ENCODE assay signal across 14 cellular contexts in genomic region chr5:166624573-166624972, GRCh38.
DNase-seq lines count a peak whose midpoint lies in the region; FAIRE-seq and TF ChIP-seq lines count a peak whose summit lies in the region.
"Had no signal": no experiment of that assay in that cellular context is flagged by ENCODE, and none has a peak within 500 bp of the region (broad histone marks: within the 10 kb centered on the region; RNA-seq: fewer than 3 reads in every experiment).

No MANE protein-coding gene starts in this region.

- H3K4me3 ChIP-seq in astrocyte (ENCODE audit: insufficient read depth, low read depth, low read length): no peak overlapping the region
- no peak overlapping the region for H3K4me3 ChIP-seq in neural progenitor cell
- no peak overlapping the region for H3K4me3 ChIP-seq in OCI-LY7 (ENCODE audit: low read depth, low read length, poor library complexity, severe bottlenecking)
- H3K4me3 ChIP-seq: K562 had no signal

- no TSS peak for BruUV-seq in OCI-LY7 (replicated peaks; lab: Mats Ljungman, UMichigan)

- H4K5ac ChIP-seq in H9 (ENCODE audit: insufficient read length, low read depth, low read length): no peak overlapping the region

- CTCF ChIA-PET in OCI-LY7 (lab: Charles Lee; ENCODE audit: unreplicated experiment): no interaction called here

- no peak overlapping the region for H2AK5ac ChIP-seq in H9 (ENCODE audit: insufficient read length, low read length)

- no peak overlapping the region for H2BK120ac ChIP-seq in H9 (ENCODE audit: low read depth, low read length, poor library complexity, severe bottlenecking)

- no peak overlapping the region for H3K18ac ChIP-seq in H9 (ENCODE audit: insufficient read length, low read depth, low read length)

- peak overlapping the region; percentile 12 for H3K4me2 ChIP-seq in H9 (ENCODE audit: insufficient read depth, insufficient read length, low read length)
- H3K4me2 ChIP-seq in astrocyte (ENCODE audit: low read length): no peak overlapping the region
- H3K4me2 ChIP-seq in neural progenitor cell: peak overlapping the region; percentile 14
- no peak overlapping the region for H3K4me2 ChIP-seq in OCI-LY7 (ENCODE audit: low read length)

- no peak overlapping the region for H2BK12ac ChIP-seq in H9 (ENCODE audit: insufficient read length, low read depth, low read length)

- POLR2A ChIA-PET in OCI-LY7 (lab: Charles Lee): no interaction called here

- DNase-seq in H9 (no peak), astrocyte (ENCODE audit: low read depth) (peak; percentile 2), iPS DF 19.7 (ENCODE audit: low read depth, low spot score) (peak; percentile 15), neural progenitor cell (ENCODE audit: low spot score) (peak; percentile 40), EL (no peak), OCI-LY7 (ENCODE audit: low spot score) (no peak), NCI-H1694 treated with DMSO at 0.1 percent for 48 hours (lab: John Stamatoyannopoulos, UW) (no peak), posterior cingulate gyrus (no peak)
- DNase-seq: C1 segment of cervical spinal cord, DMS 273 treated with DMSO at 0.1 percent for 48 hours, NCI-H1436 treated with DMSO at 0.1 percent for 48 hours, NCI-H748 treated with DMSO at 0.1 percent for 48 hours, Right ventricle myocardium superior had no signal

- H4K91ac ChIP-seq in H9 (ENCODE audit: insufficient read length, low read depth, low read length): no peak overlapping the region

- H3K56ac ChIP-seq in H9 (ENCODE audit: insufficient read length, low read depth, low read length): no peak overlapping the region

- H3K27me3 ChIP-seq in H9 (ENCODE audit: insufficient read depth, low read length) (no peaks in the 10 kb centered on the region), astrocyte (ENCODE audit: insufficient read depth, low read length) (no peaks in the 10 kb centered on the region), neural progenitor cell (no peaks in the 10 kb centered on the region)

- H3K79me2 ChIP-seq in H9 (ENCODE audit: insufficient read depth, low read length): no peaks in the 10 kb centered on the region
- H3K79me2 ChIP-seq in astrocyte (ENCODE audit: insufficient read depth, low read length): no peaks in the 10 kb centered on the region
- no peaks in the 10 kb centered on the region for H3K79me2 ChIP-seq in neural progenitor cell (ENCODE audit: low read depth)
- H3K79me2 ChIP-seq in OCI-LY7 (ENCODE audit: insufficient read depth, low read depth, low read length): no peaks in the 10 kb centered on the region

- H3K27ac ChIP-seq in H9 (ENCODE audit: insufficient read length, low read depth, low read length) (peak overlapping the region; percentile 65), astrocyte (ENCODE audit: low read depth, low read length) (no peak overlapping the region), neural progenitor cell (no peak overlapping the region), OCI-LY7 (ENCODE audit: low read depth, low read length, poor library complexity, severe bottlenecking) (no peak overlapping the region)

- H2AFZ ChIP-seq in H9 (ENCODE audit: low read length) (no peak overlapping the region), astrocyte (ENCODE audit: low read depth, low read length) (no peak overlapping the region), neural progenitor cell (replicated peaks) (peak overlapping the region; percentile 78), OCI-LY7 (ENCODE audit: low read length) (no peak overlapping the region)

- no peak overlapping the region for H2BK20ac ChIP-seq in H9 (ENCODE audit: low read depth, low read length, poor library complexity, severe bottlenecking)

- H3K36me3 Mint-ChIP-seq in H9 (ENCODE audit: insufficient read depth in 1 of 3, low read depth in 3 of 3): peaks cover 0 to 4% (median 2%) of the 10 kb centered on the region in 3 experiments; a peak in 4 of 7 replicates
- H3K36me3 Mint-ChIP-seq in astrocyte (ENCODE audit: low read depth, unreplicated experiment): no peaks in the 10 kb centered on the region
- H3K36me3 Mint-ChIP-seq in neural progenitor cell: no peaks in the 10 kb centered on the region

- H3K4me3 Mint-ChIP-seq in H9 (0 out of 5 replicates have a peak overlapping the region, but pooled peaks of 1 of the 2 experiments have one; percentile 27), astrocyte (ENCODE audit: unreplicated experiment) (no peak overlapping the region), neural progenitor cell (no peak overlapping the region)

- H3K4ac ChIP-seq in H9 (ENCODE audit: low read depth, low read length): no peak overlapping the region

- no peak overlapping the region for H3T11ph ChIP-seq in H9 (ENCODE audit: low read length)

- H3K4me1 Mint-ChIP-seq in H9 (peaks cover 20 to 23% of the 10 kb centered on the region in 2 experiments), astrocyte (ENCODE audit: low read depth, unreplicated experiment) (peaks cover 23% of the 10 kb centered on the region), neural progenitor cell (peaks cover 8% of the 10 kb centered on the region)

- no peak overlapping the region for H2BK5ac ChIP-seq in H9 (ENCODE audit: insufficient read length, low read length)

- peaks cover 5% of the 10 kb centered on the region for H3F3A ChIP-seq in neural progenitor cell (ENCODE audit: low read depth)

- H3K9me3 Mint-ChIP-seq in H9 (peaks cover 0 to 4% of the 10 kb centered on the region in 2 experiments; a peak in 1 of 5 replicates), astrocyte (ENCODE audit: unreplicated experiment) (no peaks in the 10 kb centered on the region), neural progenitor cell (peaks cover 4% of the 10 kb centered on the region)

- H2BK15ac ChIP-seq in H9 (ENCODE audit: low read depth, low read length): no peak overlapping the region

- no peak for TF ChIP-seq CTCF in H9 (conservative IDR thresholded peaks at IDR 0.05)
- no peak for TF ChIP-seq CTCF in astrocyte (IDR thresholded peaks at IDR 0.05; ENCODE audit: insufficient read depth, low read depth, low read length)
- no peak for TF ChIP-seq CTCF in neural progenitor cell (IDR thresholded peaks at IDR 0.05)
- no peak for TF ChIP-seq CTCF in OCI-LY7 (conservative IDR thresholded peaks at IDR 0.05; ENCODE audit: low read length)

- intact Hi-C loops in OCI-LY7 (cut with micrococcal nuclease; ENCODE audit: unreplicated experiment): no loop called here
- intact Hi-C loops in posterior cingulate gyrus (cut with DNase I): no loop called here

- H3K27ac Mint-ChIP-seq in H9 (peak overlapping the region; percentile 90 to 92 (median 91)), astrocyte (ENCODE audit: unreplicated experiment) (peak overlapping the region; percentile 89), neural progenitor cell (no peak overlapping the region)

- no CpG with 5 or more reads among the region's 3 CpGs for WGBS in H9 (ENCODE audit: extremely low coverage, insufficient read length, low lambda C conversion rate)

- no peak for FAIRE-seq in astrocyte (lab: Jason Lieb, UNC)
- FAIRE-seq: K562 had no signal

- no peak overlapping the region for H3K23ac ChIP-seq in H9 (ENCODE audit: insufficient read length, low read depth, low read length)

- H4K20me1 ChIP-seq in H9 (ENCODE audit: control insufficient read depth, insufficient read depth, insufficient read length): no peaks in the 10 kb centered on the region
- no peaks in the 10 kb centered on the region for H4K20me1 ChIP-seq in astrocyte (ENCODE audit: insufficient read depth, low read length)
- H4K20me1 ChIP-seq in neural progenitor cell (ENCODE audit: low read depth): no peaks in the 10 kb centered on the region
- H4K20me1 ChIP-seq in OCI-LY7 (ENCODE audit: insufficient read depth, low read length): no peaks in the 10 kb centered on the region

- no peaks in the 10 kb centered on the region for H3K9me2 ChIP-seq in OCI-LY7 (ENCODE audit: insufficient read depth, low read length)

- H3K23me2 ChIP-seq in H9 (ENCODE audit: insufficient read length, low read depth, low read length, poor library complexity, severe bottlenecking): no peaks in the 10 kb centered on the region

- H3K9me3 ChIP-seq in H9 (ENCODE audit: control insufficient read depth, low read depth, low read length) (no peaks in the 10 kb centered on the region), astrocyte (ENCODE audit: insufficient read depth, low read depth, low read length) (no peaks in the 10 kb centered on the region), neural progenitor cell (ENCODE audit: low read depth) (no peaks in the 10 kb centered on the region), OCI-LY7 (ENCODE audit: low read length) (no peaks in the 10 kb centered on the region)

- no peak overlapping the region for H4K8ac ChIP-seq in H9 (replicated peaks; ENCODE audit: insufficient read length, low read depth, low read length)

- H3K27me3 Mint-ChIP-seq in H9 (ENCODE audit: low read depth) (no peaks in the 10 kb centered on the region), astrocyte (ENCODE audit: low read depth, unreplicated experiment) (no peaks in the 10 kb centered on the region), neural progenitor cell (ENCODE audit: insufficient read depth, low read depth) (no peaks in the 10 kb centered on the region)

- H3K14ac ChIP-seq in H9 (ENCODE audit: insufficient read depth, low read length): no peak overlapping the region; the same call in 1 of the 2 replicates

- H3K4me1 ChIP-seq in H9 (ENCODE audit: insufficient read depth, low read length) (peaks cover 4% of the 10 kb centered on the region; the same call in 1 of the 2 replicates), astrocyte (ENCODE audit: insufficient read depth, low read length) (peaks cover 3% of the 10 kb centered on the region), neural progenitor cell (peaks cover 15% of the 10 kb centered on the region), OCI-LY7 (ENCODE audit: insufficient read depth, low read length, poor library complexity, severe bottlenecking) (no peaks in the 10 kb centered on the region)

- H3K9ac ChIP-seq in H9 (ENCODE audit: extremely low read depth, insufficient read length, low read length) (no peak overlapping the region), astrocyte (ENCODE audit: low read length) (no peak overlapping the region), neural progenitor cell (no peak overlapping the region)

- H3K36me3 ChIP-seq in astrocyte (ENCODE audit: insufficient read depth, low read length) (no peaks in the 10 kb centered on the region), neural progenitor cell (no peaks in the 10 kb centered on the region), OCI-LY7 (ENCODE audit: insufficient read depth, low read length) (no peaks in the 10 kb centered on the region)

- H3K79me1 ChIP-seq in H9 (ENCODE audit: insufficient read depth, low read depth, low read length, poor library complexity, severe bottlenecking): no peaks in the 10 kb centered on the region

Comparison
In these comparisons a context has a peak if more than half of its experiments do, and no peak if none do; other contexts are left out.
1. DNase-seq: peak in astrocyte (single experiment), iPS DF 19.7 (single experiment) and neural progenitor cell (single experiment); none in H9 (single experiment), EL (single experiment), OCI-LY7 (single experiment), NCI-H1694 treated with DMSO at 0.1 percent for 48 hours (single experiment) and posterior cingulate gyrus (0 of 10).
2. H3K4me2 ChIP-seq: peak in H9 (single experiment) and neural progenitor cell (single experiment); none in astrocyte (single experiment) and OCI-LY7 (single experiment).